16 cellular contexts compared by ENCODE assay signal in genomic region chr6:4939241-4939640, GRCh38.
DNase-seq lines count a peak whose midpoint lies in the region; ATAC-seq, FAIRE-seq and TF ChIP-seq lines count a peak whose summit lies in the region.
"Had no signal": no experiment of that assay in that cellular context is flagged by ENCODE, and none has a peak within 500 bp of the region (broad histone marks: within the 10 kb centered on the region; RNA-seq: fewer than 3 reads in every experiment).

No MANE protein-coding gene starts in this region.

- H3K4me1 ChIP-seq in KMS-11 (ENCODE audit: low read depth, poor library complexity, severe bottlenecking) (peaks cover 100% of the 10 kb centered on the region), GM12878 (ENCODE audit: control insufficient read depth, insufficient read depth, low read length) (peaks cover 23% of the 10 kb centered on the region)

- H2AFZ ChIP-seq in KMS-11 (ENCODE audit: low read depth) (no peak overlapping the region), GM12878 (ENCODE audit: control insufficient read depth, low read depth, low read length) (no peak overlapping the region)
- H2AFZ ChIP-seq: GM23338 had no signal

- peaks cover 40% of the 10 kb centered on the region for H3K79me2 ChIP-seq in KMS-11 (ENCODE audit: insufficient read depth, low read depth)
- no peaks in the 10 kb centered on the region; the same call in 1 of the 2 replicates for H3K79me2 ChIP-seq in GM12878 (ENCODE audit: control insufficient read depth, insufficient read depth, low read length)

- SMC1A ChIA-PET in GM12878 (lab: Charles Lee; ENCODE audit: uncharacterized antibody, unreplicated experiment) = interaction anchor here (0.9 kb wide), 1 partner anchor 1206 kb away, joined by 3 read pairs; no protein-coding TSS in a partner anchor

- POLR2A ChIA-PET in GM12878 (lab: Charles Lee) = no interaction called here

- DNase-seq in activated naive CD4-positive, alpha-beta T cell treated with anti-CD3 and anti-CD28 coated beads for 36 hours = peak; percentile 18
- no peak for DNase-seq in activated naive CD4-positive, alpha-beta T cell treated with anti-CD3 and anti-CD28 coated beads, Interleukin-2, amount 50 U/mL, for 16 hours
- DNase-seq in GM12878 (ENCODE audit: low read depth, low spot score) (no peak), NOMO-1 treated with dmso at 0.1 percent for 144 hours (lab: John Stamatoyannopoulos, UW; ENCODE audit: unreplicated experiment) (no peak)
- DNase-seq: BE2C; CD4-positive, alpha-beta memory T cell; DMS79; EL; H7 had no signal

- no peak overlapping the region for H3K4me3 Mint-ChIP-seq in activated naive CD4-positive, alpha-beta T cell treated with anti-CD3 and anti-CD28 coated beads for 36 hours
- H3K4me3 Mint-ChIP-seq: CD4-positive, alpha-beta memory T cell; GM23338 had no signal

- no peaks in the 10 kb centered on the region for H4K20me1 ChIP-seq in KMS-11 (ENCODE audit: insufficient read depth)
- H4K20me1 ChIP-seq in GM12878 (ENCODE audit: control insufficient read depth, insufficient read depth) = no peaks in the 10 kb centered on the region

- RAD21 ChIA-PET in GM12878 (lab: Charles Lee; ENCODE audit: unreplicated experiment) = no interaction called here

- ATAC-seq in HG02610 (IDR thresholded peaks at IDR 0.05; ENCODE audit: unreplicated experiment) (peak; percentile 33), GM12878 (peak; percentile 15; the same call in 2 of the 3 replicates)
- ATAC-seq: A549, GM23338 had no signal

- CTCF ChIA-PET in activated naive CD4-positive, alpha-beta T cell treated with anti-CD3 and anti-CD28 coated beads for 36 hours (lab: Charles Lee) = no interaction called here
- CTCF ChIA-PET in GM12878 (lab: Yijun Ruan, JAX) = interaction anchor here (1.7 kb wide), 1 partner anchor 212 kb away, joined by 4 read pairs; no protein-coding TSS in a partner anchor

- intact Hi-C loops in activated naive CD4-positive, alpha-beta T cell treated with anti-CD3 and anti-CD28 coated beads for 36 hours (cut with micrococcal nuclease) = loop anchor here (5.0 to 10.0 kb wide), 2 partner anchors 212 to 804 kb away; partner anchors contain the start of gene ECI2
- intact Hi-C loops in GM12878 (cut with micrococcal nuclease; ENCODE audit: unreplicated experiment) = loop anchor here (5.0 kb wide), 1 partner anchor 82 kb away; no protein-coding TSS in a partner anchor

- TF ChIP-seq CTCF in KMS-11 (conservative IDR thresholded peaks at IDR 0.05; ENCODE audit: low read depth, low read length) (no peak), GM12878 (IDR thresholded peaks at IDR 0.05 in 2 of 3, conservative IDR thresholded peaks at IDR 0.05 in 1 of 3; ENCODE audit: control insufficient read depth in 2 of 3, extremely low read depth in 1 of 3, insufficient read depth in 1 of 3, low read depth in 3 of 3, low read length in 3 of 3) (no peak)

- H3K9me3 Mint-ChIP-seq in activated naive CD4-positive, alpha-beta T cell treated with anti-CD3 and anti-CD28 coated beads for 36 hours = no peaks in the 10 kb centered on the region
- H3K9me3 Mint-ChIP-seq: CD4-positive, alpha-beta memory T cell; GM23338 had no signal

- H3K27ac ChIP-seq in KMS-11 = peak overlapping the region; percentile 71; the same call in 1 of the 2 replicates
- H3K27ac ChIP-seq in GM12878 (ENCODE audit: control insufficient read depth, insufficient read depth) = no peak overlapping the region; the same call in 1 of the 2 replicates
- H3K27ac ChIP-seq: C4-2B had no signal

- H3K4me2 ChIP-seq in KMS-11 = peak overlapping the region; percentile 74; the same call in 1 of the 2 replicates
- no peak overlapping the region for H3K4me2 ChIP-seq in GM12878 (ENCODE audit: control insufficient read depth, insufficient read depth)
- H3K4me2 ChIP-seq: A549, GM23338 had no signal

- H3K27me3 Mint-ChIP-seq in activated naive CD4-positive, alpha-beta T cell treated with anti-CD3 and anti-CD28 coated beads for 36 hours (ENCODE audit: low read depth) = no peaks in the 10 kb centered on the region
- H3K27me3 Mint-ChIP-seq: CD4-positive, alpha-beta memory T cell had no signal

- peaks cover 42% of the 10 kb centered on the region for H3K4me1 Mint-ChIP-seq in activated naive CD4-positive, alpha-beta T cell treated with anti-CD3 and anti-CD28 coated beads for 36 hours (ENCODE audit: low read depth)

- TF ChIP-seq RAD21 in GM12878 (IDR thresholded peaks at IDR 0.05; ENCODE audit: insufficient read depth, low read depth, low read length) = no peak

- FAIRE-seq in GM12878 (lab: Jason Lieb, UNC) = no peak
- FAIRE-seq: A549, G401.6, GM12892 had no signal

- WGBS in GM12878 (ENCODE audit: insufficient coverage, insufficient replicate concordance, low lambda C conversion rate, missing lambda C conversion rate) = 0% methylated on average over 1 of the region's 1 CpG

- H3K36me3 ChIP-seq in KMS-11 (ENCODE audit: insufficient read depth) = no peaks in the 10 kb centered on the region
- peaks cover 10 to 28% of the 10 kb centered on the region in 2 experiments for H3K36me3 ChIP-seq in GM12878 (ENCODE audit: control insufficient read depth in 2 of 2, insufficient read depth in 2 of 2, low read length in 1 of 2)

- no TSS peak for BruUV-seq in GM12878 (replicated peaks; lab: Mats Ljungman, UMichigan)

- no peak overlapping the region for H3K9ac ChIP-seq in KMS-11
- H3K9ac ChIP-seq in GM12878 (ENCODE audit: control insufficient read depth, insufficient read depth, low read length) = no peak overlapping the region

- H3K4me3 ChIP-seq in KMS-11 (IDR thresholded peaks at IDR 0.05; ENCODE audit: insufficient read depth, low read depth, low read length) (no peak overlapping the region), GM12878 (no peak overlapping the region)
- H3K4me3 ChIP-seq: A549, GM23338 had no signal

- in situ Hi-C loops in GM12878 (cut with MboI) = no loop called here

- H3K9me3 ChIP-seq in GM12878 (replicated peaks; ENCODE audit: control insufficient read depth, insufficient read depth, low read length) = no peaks in the 10 kb centered on the region
- H3K9me3 ChIP-seq: A549, BE2C had no signal

- no peak for TF ChIP-seq POLR2A in GM12878 (IDR thresholded peaks at IDR 0.05; ENCODE audit: low read depth, low read length)

- no peak overlapping the region for H3K27ac Mint-ChIP-seq in activated naive CD4-positive, alpha-beta T cell treated with anti-CD3 and anti-CD28 coated beads for 36 hours

- no peak for TF ChIP-seq EP300 in GM12878 (IDR thresholded peaks at IDR 0.05; ENCODE audit: borderline replicate concordance in 1 of 2, control insufficient read depth in 1 of 2, low read depth in 2 of 2, low read length in 2 of 2)

- H3K27me3 ChIP-seq in KMS-11 (ENCODE audit: insufficient read depth, low read depth) (no peaks in the 10 kb centered on the region), GM12878 (replicated peaks in 1 of 2; ENCODE audit: control insufficient read depth in 2 of 2, insufficient read depth in 2 of 2, low read length in 1 of 2) (no peaks in the 10 kb centered on the region)
- H3K27me3 ChIP-seq: BE2C had no signal

- H3K36me3 Mint-ChIP-seq in activated naive CD4-positive, alpha-beta T cell treated with anti-CD3 and anti-CD28 coated beads for 36 hours (ENCODE audit: low read depth) = peaks cover 17% of the 10 kb centered on the region

TF ChIP-seq in GM12878, 131 proteins besides CTCF, POLR2A, EP300 and RAD21:
- no peak; the same call in 1 of the 2 replicates for TF ChIP-seq RUNX3 (IDR thresholded peaks at IDR 0.05; ENCODE audit: low read length)
- TF ChIP-seq JUNB (IDR thresholded peaks at IDR 0.05) = peak; percentile 56
- peak; percentile 41; the same call in 1 of the 2 replicates for TF ChIP-seq PKNOX1 (IDR thresholded peaks at IDR 0.05)
